Comparison of ENCODE assay signal across 17 cellular contexts in the genomic region with DNA sequence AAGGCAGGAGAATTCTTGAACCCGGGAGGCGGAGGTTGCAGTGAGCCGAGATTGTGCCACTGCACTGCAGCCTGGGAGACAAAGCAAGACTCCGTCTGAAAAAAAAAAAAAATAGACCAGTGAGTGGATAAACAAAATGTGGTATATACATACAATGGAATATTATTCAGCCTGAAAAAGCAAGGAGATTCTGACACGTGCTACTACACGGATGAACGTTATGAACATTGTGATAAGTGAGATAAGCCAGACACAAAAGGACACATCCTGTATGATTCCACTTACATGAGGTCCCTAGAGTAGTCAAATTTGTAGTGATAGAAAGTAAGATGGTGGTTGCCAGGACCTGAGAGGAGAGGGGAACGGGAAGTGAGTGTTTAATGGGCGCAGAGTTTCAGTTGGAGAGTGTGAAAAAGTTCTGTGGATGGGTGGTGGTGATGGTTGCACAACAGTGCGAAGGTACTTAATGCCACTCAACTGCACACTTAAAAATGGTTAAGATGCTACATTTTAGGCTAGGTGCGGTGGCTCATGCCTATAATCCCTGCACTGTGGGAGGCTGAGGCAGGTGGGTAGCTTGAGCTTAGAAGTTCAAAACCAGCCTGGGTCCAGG. TPM values are rescaled to one million over a fixed set of nuclear protein-coding genes. Genes with fewer than 3 reads are reported as not detected.
A peak's percentile ranks its signal among the peaks of the same experiment; 100 is the strongest.
DNase-seq lines count a peak whose midpoint lies in the region; ATAC-seq, FAIRE-seq and TF ChIP-seq lines count a peak whose summit lies in the region.
"Had no signal": no experiment of that assay in that cellular context is flagged by ENCODE, and none has a peak within 500 bp of the region (broad histone marks: within the 10 kb centered on the region; RNA-seq: fewer than 3 reads in every experiment).

No MANE protein-coding gene starts in this region.

- WGBS in H1 (ENCODE audit: extremely low coverage in 1 of 2, insufficient coverage in 1 of 2, insufficient read length in 1 of 2, insufficient replicate concordance in 2 of 2, low coverage in 1 of 2, low lambda C conversion rate in 2 of 2, missing lambda C conversion rate in 1 of 2), 2 experiments = 90 to 100% methylated on average over 2 to 11 of the region's 11 CpGs

- H3K79me1 ChIP-seq in H1 (ENCODE audit: low read depth, low read length) = no peaks in the 10 kb centered on the region

- no peak overlapping the region for H3K9ac ChIP-seq in HCT116 (ENCODE audit: low read length)
- no peak overlapping the region for H3K9ac ChIP-seq in H1 (replicated peaks in 1 of 4; ENCODE audit: extremely low read depth in 1 of 4, low read depth in 3 of 4, low read length in 3 of 4)

- RAD21 ChIA-PET in HCT116 (lab: Charles Lee; ENCODE audit: low non-redundant PET in 1 of 2, low total read pairs in 2 of 2, uncharacterized antibody in 2 of 2, unreplicated experiment in 2 of 2) = no interaction called here

- no peaks in the 10 kb centered on the region for H3K9me3 ChIP-seq in HCT116 (ENCODE audit: control insufficient read depth in 1 of 2, insufficient read depth in 1 of 2, low read depth in 1 of 2, low read length in 2 of 2)
- H3K9me3 ChIP-seq in T-helper 17 cell (ENCODE audit: control insufficient read depth, low read length, poor library complexity, severe bottlenecking) = no peaks in the 10 kb centered on the region
- no peaks in the 10 kb centered on the region for H3K9me3 ChIP-seq in H1 (ENCODE audit: insufficient read depth in 2 of 2, low read depth in 1 of 2, low read length in 1 of 2)
- H3K9me3 ChIP-seq: heart right ventricle had no signal

- H3K27me3 ChIP-seq in HCT116 (ENCODE audit: insufficient read depth, low read length) (no peaks in the 10 kb centered on the region), H1 (replicated peaks in 1 of 4; ENCODE audit: control insufficient read depth in 3 of 4, extremely low read depth in 1 of 4, insufficient read depth in 3 of 4, low read length in 3 of 4) (no peaks in the 10 kb centered on the region)
- H3K27me3 ChIP-seq: heart right ventricle had no signal

- H3K56ac ChIP-seq in H1 (replicated peaks; ENCODE audit: insufficient read length, low read depth, low read length) = no peak overlapping the region

- no peak overlapping the region for H3K18ac ChIP-seq in H1 (ENCODE audit: extremely low read depth, low read length)

- CTCF ChIA-PET in HCT116 (lab: Charles Lee) (no interaction called here), H1 (lab: Charles Lee; ENCODE audit: partially characterized antibody) (interaction anchor here (0.7 to 1.2 kb wide), 2 partner anchors 11 to 50 kb away, joined by 3 to 4 read pairs; no protein-coding TSS in a partner anchor)

- no peak overlapping the region for H2BK120ac ChIP-seq in H1 (replicated peaks; ENCODE audit: low read depth, low read length)

- no peak overlapping the region for H2AK5ac ChIP-seq in H1 (ENCODE audit: low read depth, low read length)

- H3K4me3 Mint-ChIP-seq in CD14-positive monocyte (no peak overlapping the region), T-helper 17 cell (peak overlapping the region; percentile 52)

- H2BK15ac ChIP-seq in H1 (ENCODE audit: low read length) = 0 out of 2 replicates have a peak overlapping the region, but pooled peaks have one; percentile 61

- no peak for TF ChIP-seq POLR2A in HCT116 (IDR thresholded peaks at IDR 0.05; ENCODE audit: borderline replicate concordance, extremely low read depth, insufficient read depth, insufficient read length)
- no peak for TF ChIP-seq POLR2A in H1 (IDR thresholded peaks at IDR 0.05; ENCODE audit: control extremely low read depth in 1 of 2, low read depth in 2 of 2, low read length in 2 of 2)

- H3K9me3 Mint-ChIP-seq in CD14-positive monocyte = no peaks in the 10 kb centered on the region
- H3K9me3 Mint-ChIP-seq: naive B cell had no signal

- no peak for TF ChIP-seq CTCF in CD14-positive monocyte (IDR thresholded peaks at IDR 0.05)
- TF ChIP-seq CTCF in HCT116 (IDR thresholded peaks at IDR 0.05 in 2 of 3, conservative IDR thresholded peaks at IDR 0.05 in 1 of 3; ENCODE audit: borderline replicate concordance in 1 of 3, insufficient read depth in 1 of 3, low read depth in 2 of 3, low read length in 2 of 3) = no peak
- no peak for TF ChIP-seq CTCF in H1 (IDR thresholded peaks at IDR 0.05; ENCODE audit: control extremely low read depth in 1 of 3, insufficient read depth in 1 of 3, low read depth in 1 of 3, low read length in 3 of 3)

- H3K4me2 ChIP-seq in HCT116 (ENCODE audit: low read length) (peak overlapping the region; percentile 90; the same call in 1 of the 2 replicates), H1 (ENCODE audit: insufficient read depth in 1 of 2, low read depth in 2 of 2, low read length in 2 of 2) (no peak overlapping the region)

- H3K4me1 ChIP-seq in HCT116 (ENCODE audit: control insufficient read depth in 1 of 2, insufficient read depth in 2 of 2, low read length in 2 of 2) (peaks cover 36 to 46% of the 10 kb centered on the region in 2 experiments), H1 (replicated peaks in 1 of 4; ENCODE audit: control insufficient read depth in 3 of 4, insufficient read depth in 4 of 4, low read length in 3 of 4) (peaks cover 0 to 10% (median 6%) of the 10 kb centered on the region in 4 experiments; a peak in 3 of 7 replicates)

- TF ChIP-seq RAD21 in HCT116 (IDR thresholded peaks at IDR 0.05; ENCODE audit: low read depth) (no peak), H1 (IDR thresholded peaks at IDR 0.05 in 1 of 2, conservative IDR thresholded peaks at IDR 0.05 in 1 of 2; ENCODE audit: low read depth in 2 of 2, low read length in 2 of 2) (no peak)

- no peak overlapping the region for H3K4me3 ChIP-seq in HCT116 (replicated peaks in 1 of 2; ENCODE audit: low read depth in 1 of 2, low read length in 2 of 2)
- no peak overlapping the region for H3K4me3 ChIP-seq in H1 (ENCODE audit: extremely low read depth in 1 of 4, insufficient read depth in 2 of 4, low read depth in 3 of 4, low read length in 4 of 4)
- H3K4me3 ChIP-seq: heart right ventricle had no signal

- H3K27me3 Mint-ChIP-seq in CD14-positive monocyte (ENCODE audit: low read depth in 3 of 3) = peaks cover 0 to 2% (median 1%) of the 10 kb centered on the region in 3 donors
- H3K27me3 Mint-ChIP-seq in T-helper 17 cell = no peaks in the 10 kb centered on the region

- H4K91ac ChIP-seq in H1 (replicated peaks; ENCODE audit: insufficient read length, low read length) = no peak overlapping the region

- no peak overlapping the region for H2BK20ac ChIP-seq in H1 (ENCODE audit: low read length)

- H3K79me2 ChIP-seq in HCT116 (ENCODE audit: insufficient read depth, low read length) (no peaks in the 10 kb centered on the region), H1 (ENCODE audit: control insufficient read depth in 1 of 2, insufficient read depth in 2 of 2, low read length in 2 of 2) (no peaks in the 10 kb centered on the region)

- ATAC-seq in HCT116 = no peak
- ATAC-seq in T-helper 17 cell = no peak
- ATAC-seq in GM18858 (IDR thresholded peaks at IDR 0.05; ENCODE audit: unreplicated experiment) = no peak
- no peak for ATAC-seq in HG03457 (IDR thresholded peaks at IDR 0.05; ENCODE audit: unreplicated experiment)

- H3K27ac Mint-ChIP-seq in CD14-positive monocyte = peak overlapping the region in 6 of 7 donors; percentile 9 to 91 (median 83)
- peak overlapping the region; percentile 99 for H3K27ac Mint-ChIP-seq in T-helper 17 cell

- no peak overlapping the region; the same call in 1 of the 2 replicates for H4K8ac ChIP-seq in H1 (ENCODE audit: extremely low read depth, insufficient read depth, low read length)

- H2AFZ ChIP-seq in HCT116 (ENCODE audit: low read depth, low read length, poor library complexity, severe bottlenecking) (no peak overlapping the region), H1 (ENCODE audit: low read length) (no peak overlapping the region)

- 0 out of 2 replicates have a peak overlapping the region, but pooled peaks have one; percentile 5 for H2BK12ac ChIP-seq in H1 (ENCODE audit: low read depth, low read length)

- H3K14ac ChIP-seq in H1 (ENCODE audit: insufficient read length) = no peak overlapping the region

- no peak for TF ChIP-seq EP300 in H1 (IDR thresholded peaks at IDR 0.05; ENCODE audit: borderline replicate concordance in 1 of 2, low read depth in 2 of 2, low read length in 2 of 2)

- no peak overlapping the region for H3K27ac ChIP-seq in HCT116 (ENCODE audit: low read depth, low read length)
- H3K27ac ChIP-seq in H1 (ENCODE audit: low read depth, low read length) = no peak overlapping the region

- no peak overlapping the region for H3K23ac ChIP-seq in H1 (ENCODE audit: insufficient read length)

- BruUV-seq in HCT116 (replicated peaks; lab: Mats Ljungman, UMichigan) = no TSS peak

- no peak overlapping the region for H4K5ac ChIP-seq in H1 (ENCODE audit: insufficient read length, low read depth, low read length)

- no peak overlapping the region for H2BK5ac ChIP-seq in H1 (ENCODE audit: low read depth, low read length)

- DNase-seq in CD14-positive monocyte (ENCODE audit: low spot score) (no peak), HCT116 (ENCODE audit: low read depth, low spot score) (no peak), T-helper 17 cell (no peak), H1 (ENCODE audit: low read depth in 1 of 2, low spot score in 2 of 2) (no peak), nucleus accumbens (lab: John Stamatoyannopoulos, UW) (no peak)
- DNase-seq: C1 segment of cervical spinal cord; cerebellar nuclear complex; erythroblast; heart right ventricle; naive B cell; NCI-H1694; NCI-H69; right cardiac atrium; stimulated activated naive CD4-positive, alpha-beta T cell had no signal

- no peak overlapping the region for H3K4ac ChIP-seq in H1 (replicated peaks; ENCODE audit: insufficient read length, low read depth, low read length)

- H3K4me1 Mint-ChIP-seq in CD14-positive monocyte (peaks cover 37% of the 10 kb centered on the region), T-helper 17 cell (peaks cover 28% of the 10 kb centered on the region)

- no peaks in the 10 kb centered on the region for H4K20me1 ChIP-seq in HCT116 (ENCODE audit: insufficient read depth)
- H4K20me1 ChIP-seq in H1 (replicated peaks in 1 of 2; ENCODE audit: control insufficient read depth in 1 of 2, insufficient read depth in 2 of 2, low read length in 2 of 2) = no peaks in the 10 kb centered on the region

- no peaks in the 10 kb centered on the region for H3K9me2 ChIP-seq in HCT116 (ENCODE audit: insufficient read depth)

- intact Hi-C loops in CD14-positive monocyte (cut with micrococcal nuclease) = loop anchor here in 1 of 2 donors (5.0 kb wide), 1 partner anchor 46 kb away; no protein-coding TSS in a partner anchor
- intact Hi-C loops in HCT116 (cut with micrococcal nuclease) = loop anchor here (2.0 kb wide), 1 partner anchor 168 kb away; the partner anchor contains the start of gene RNU4ATAC

- FAIRE-seq in H1 (lab: Jason Lieb, UNC) = no peak
- FAIRE-seq: GM19239 had no signal

- no peaks in the 10 kb centered on the region for H3K23me2 ChIP-seq in H1 (ENCODE audit: low read depth, low read length)

- H3K36me3 ChIP-seq in HCT116 (ENCODE audit: control insufficient read depth in 1 of 2, insufficient read depth in 2 of 2, low read length in 2 of 2) (no peaks in the 10 kb centered on the region), H1 (ENCODE audit: control insufficient read depth in 2 of 4, insufficient read depth in 4 of 4, low read length in 3 of 4) (no peaks in the 10 kb centered on the region)
- H3K36me3 ChIP-seq: heart right ventricle had no signal

- POLR2A ChIA-PET in HCT116 (lab: Charles Lee) = interaction anchor here (0.8 to 3.0 kb wide), 3 partner anchors 10 to 623 kb away, joined by 3 to 38 read pairs (median 11); partner anchors contain the start of gene RNU4ATAC
- POLR2A ChIA-PET in H1 (lab: Charles Lee; ENCODE audit: partially characterized antibody) = interaction anchor here (0.7 to 5.3 kb wide), 3 partner anchors 15 to 168 kb away, joined by 3 to 20 read pairs (median 4); partner anchors contain the start of gene RNU4ATAC

- no peaks in the 10 kb centered on the region for H3K36me3 Mint-ChIP-seq in CD14-positive monocyte
- H3K36me3 Mint-ChIP-seq in T-helper 17 cell (ENCODE audit: low read depth) = peaks cover 2% of the 10 kb centered on the region
- H3K36me3 Mint-ChIP-seq: naive B cell had no signal

RNA-seq across cellular contexts. Expression of gene NIFK, which starts 38.3 kb away (rescaled TPM):
- polyA plus RNA-seq in CD14-positive monocyte = 10 to 100 TPM; 30.6 to 32.6 TPM
- total RNA-seq in HCT116 (2021; ENCODE audit: unreplicated experiment) = 93.2 TPM
- 18.2 and 28.3 TPM in 2 replicates for polyA plus RNA-seq in HCT116 (2012)
- total RNA-seq in T-helper 17 cell = 10 to 100 TPM; 30.2 to 31.9 TPM
- 99.3 and 117 TPM in 2 replicates for total RNA-seq in H1 (2021; fragmentation: NEBNext Ultra II Directional; extraction: Animal tissue kit (Norgen Biotek cat#: 25700))
- polyA plus RNA-seq in H1 (2011; rRNA removed) = 12.2 and 24.4 TPM in 2 replicates
- polyA plus RNA-seq in H1 (2011; cell fraction: cytosol; rRNA removed) = 28.9 TPM
- 9.9 TPM for polyA plus RNA-seq in H1 (2011; cell fraction: nucleus; rRNA removed)
- 38.2 to 75.3 TPM (median 47.9 TPM) in 4 replicates for polyA plus RNA-seq in H1 (2012, experiment 1 of 2)
- 9.8 TPM for polyA plus RNA-seq in H1 (2012, experiment 2 of 2)
- 178 TPM for polyA plus RNA-seq in H1 (2013, experiment 1 of 2)
- polyA plus RNA-seq in H1 (2013, experiment 2 of 2) = 171 TPM
- 14.6 and 16.2 TPM in 2 replicates for polyA minus RNA-seq in H1 (2011; rRNA and poly(A)+ RNA removed)
- 16.1 TPM for polyA minus RNA-seq in H1 (2011; cell fraction: cytosol; rRNA and poly(A)+ RNA removed)
- polyA minus RNA-seq in H1 (2011; cell fraction: nucleus; rRNA and poly(A)+ RNA removed) = 21.0 TPM

RNA-seq across cellular contexts. Expression of gene CLASP1, which starts 49.2 kb away (rescaled TPM):
- polyA plus RNA-seq in CD14-positive monocyte (1 to 10 TPM; 4.8 to 7.6 TPM), H1 (2011; rRNA removed) (7.3 and 9.2 TPM in 2 replicates)
- total RNA-seq in HCT116 (2021; ENCODE audit: unreplicated experiment) (41.9 TPM), T-helper 17 cell (10 to 100 TPM; 63.4 to 69.5 TPM)
- polyA plus RNA-seq in HCT116 (2012) = 17.0 TPM in 2 replicates
- 44.3 and 53.9 TPM in 2 replicates for total RNA-seq in H1 (2021; fragmentation: NEBNext Ultra II Directional; extraction: Animal tissue kit (Norgen Biotek cat#: 25700))
- polyA plus RNA-seq in H1 (2011; cell fraction: cytosol; rRNA removed) = 8.6 TPM
- 24.5 TPM for polyA plus RNA-seq in H1 (2011; cell fraction: nucleus; rRNA removed)
- 21.2 to 29.0 TPM (median 25.5 TPM) in 4 replicates for polyA plus RNA-seq in H1 (2012, experiment 1 of 2)
- 1.3 TPM for polyA plus RNA-seq in H1 (2012, experiment 2 of 2)
- polyA plus RNA-seq in H1 (2013, experiment 1 of 2) = 15.6 TPM
- 14.2 TPM for polyA plus RNA-seq in H1 (2013, experiment 2 of 2)
- polyA minus RNA-seq in H1 (2011; rRNA and poly(A)+ RNA removed) = 47.6 and 48.5 TPM in 2 replicates
- polyA minus RNA-seq in H1 (2011; cell fraction: cytosol; rRNA and poly(A)+ RNA removed) = 27.3 TPM
- polyA minus RNA-seq in H1 (2011; cell fraction: nucleus; rRNA and poly(A)+ RNA removed) = 147 TPM

RNA-seq across cellular contexts. Expression of gene TSN, which starts 57.0 kb away (rescaled TPM):
- polyA plus RNA-seq in CD14-positive monocyte (10 to 100 TPM; 65.5 to 66.5 TPM), H1 (2011; rRNA removed) (30.6 and 44.4 TPM in 2 replicates)
- total RNA-seq in HCT116 (2021; ENCODE audit: unreplicated experiment) (91.5 TPM), T-helper 17 cell (10 to 100 TPM; 37.0 to 55.9 TPM)
- 26.6 and 32.7 TPM in 2 replicates for polyA plus RNA-seq in HCT116 (2012)
- total RNA-seq in H1 (2021; fragmentation: NEBNext Ultra II Directional; extraction: Animal tissue kit (Norgen Biotek cat#: 25700)) = 96.1 and 96.3 TPM in 2 replicates
- polyA plus RNA-seq in H1 (2011; cell fraction: cytosol; rRNA removed) = 41.2 TPM
- 20.6 TPM for polyA plus RNA-seq in H1 (2011; cell fraction: nucleus; rRNA removed)
- 45.5 to 71.2 TPM (median 55.4 TPM) in 4 replicates for polyA plus RNA-seq in H1 (2012, experiment 1 of 2)
- 11.8 TPM for polyA plus RNA-seq in H1 (2012, experiment 2 of 2)
- 45.9 TPM for polyA plus RNA-seq in H1 (2013, experiment 1 of 2)
- polyA plus RNA-seq in H1 (2013, experiment 2 of 2) = 49.5 TPM
- polyA minus RNA-seq in H1 (2011; rRNA and poly(A)+ RNA removed) = 50.1 and 67.4 TPM in 2 replicates
- 44.2 TPM for polyA minus RNA-seq in H1 (2011; cell fraction: cytosol; rRNA and poly(A)+ RNA removed)
- 54.5 TPM for polyA minus RNA-seq in H1 (2011; cell fraction: nucleus; rRNA and poly(A)+ RNA removed)
